In genomic region chr6:16698988-16699868, GRCh38 we compare ENCODE assay signal across 8 cellular contexts.
A peak's percentile ranks its signal among the peaks of the same experiment; 100 is the strongest.
DNase-seq lines count a peak whose midpoint lies in the region; ATAC-seq and TF ChIP-seq lines count a peak whose summit lies in the region.

No MANE protein-coding gene starts in this region.

- H3K4me1 Mint-ChIP-seq in activated CD8-positive, alpha-beta T cell treated with anti-CD3 and anti-CD28 coated beads for 36 hours (ENCODE audit: low read depth): peaks cover 69% of the 10 kb centered on the region

- 59 to 62% methylated on average over 7 of the region's 7 CpGs for WGBS in thyroid gland, 2 donors

- peaks cover 3% of the 10 kb centered on the region for H3K9me3 Mint-ChIP-seq in activated CD8-positive, alpha-beta T cell treated with anti-CD3 and anti-CD28 coated beads for 36 hours

- peak overlapping the region; percentile 74 for H3K4me3 Mint-ChIP-seq in activated CD8-positive, alpha-beta T cell treated with anti-CD3 and anti-CD28 coated beads for 36 hours

- peaks cover 41 to 57% of the 10 kb centered on the region in 2 donors for H3K4me1 ChIP-seq in thyroid gland

- POLR2A ChIA-PET in activated CD8-positive, alpha-beta T cell treated with anti-CD3 and anti-CD28 coated beads for 36 hours (lab: Charles Lee): interaction anchor here (0.7 to 4.0 kb wide), 12 partner anchors 9 to 261 kb away, joined by 3 to 43 read pairs (median 6); partner anchors contain the start of gene ATXN1

- intact Hi-C loops in activated CD8-positive, alpha-beta T cell treated with anti-CD3 and anti-CD28 coated beads for 36 hours (cut with micrococcal nuclease): loop anchor here (2.0 to 10.0 kb wide), 3 partner anchors 14 to 374 kb away; no protein-coding TSS in a partner anchor
- intact Hi-C loops in thyroid gland (cut with DNase I): no loop called here

- peak; percentile 72 for ATAC-seq in activated CD8-positive, alpha-beta T cell treated with anti-CD3 and anti-CD28 coated beads for 36 hours
- no peak for ATAC-seq in GM18909 (IDR thresholded peaks at IDR 0.05; ENCODE audit: poor library complexity, unreplicated experiment)

- H3K36me3 ChIP-seq in thyroid gland: no peaks in the 10 kb centered on the region

- peak overlapping the region; percentile 99 for H3K27ac Mint-ChIP-seq in activated CD8-positive, alpha-beta T cell treated with anti-CD3 and anti-CD28 coated beads for 36 hours

- no peak for TF ChIP-seq POLR2A in thyroid gland (IDR thresholded peaks at IDR 0.05)

- H3K36me3 Mint-ChIP-seq in activated CD8-positive, alpha-beta T cell treated with anti-CD3 and anti-CD28 coated beads for 36 hours (ENCODE audit: low read depth): peaks cover 18% of the 10 kb centered on the region

- CTCF ChIA-PET in activated CD8-positive, alpha-beta T cell treated with anti-CD3 and anti-CD28 coated beads for 36 hours (lab: Charles Lee): interaction anchor here (0.8 to 6.5 kb wide), 13 partner anchors 9 to 367 kb away, joined by 3 to 58 read pairs (median 6); partner anchors contain the start of gene ATXN1

- no peak overlapping the region for H3K4me3 ChIP-seq in thyroid gland (replicated peaks in 1 of 3)

- no peaks in the 10 kb centered on the region for H3K9me3 ChIP-seq in thyroid gland

- H3K27ac ChIP-seq in thyroid gland: peak overlapping the region in 2 of 3 donors; percentile 27 to 43

- DNase-seq in activated effector memory CD4-positive, alpha-beta T cell treated with anti-CD3 and anti-CD28 coated beads, Interleukin-2, amount 50 U/mL, for 16 hours: peak; percentile 75
- no peak for DNase-seq in activated effector memory CD4-positive, alpha-beta T cell treated with Interleukin-2 at 50 U/mL for 16 hours
- peak; percentile 56 for DNase-seq in activated CD8-positive, alpha-beta T cell treated with anti-CD3 and anti-CD28 coated beads for 36 hours
- DNase-seq in kidney glomerular epithelial cell (lab: John Stamatoyannopoulos, UW) (peak; percentile 32), thyroid gland (no peak), iPS-NIHi7 (ENCODE audit: extremely low spot score) (no peak), AG08396 (ENCODE audit: low spot score) (no peak)

- no peaks in the 10 kb centered on the region for H3K27me3 Mint-ChIP-seq in activated CD8-positive, alpha-beta T cell treated with anti-CD3 and anti-CD28 coated beads for 36 hours

- no peak for TF ChIP-seq CTCF in activated CD8-positive, alpha-beta T cell treated with anti-CD3 and anti-CD28 coated beads for 36 hours (IDR thresholded peaks at IDR 0.05)
- TF ChIP-seq CTCF in thyroid gland (IDR thresholded peaks at IDR 0.05): no peak

- no peaks in the 10 kb centered on the region for H3K27me3 ChIP-seq in thyroid gland

Comparison
In these comparisons a context has a peak if more than half of its experiments do, and no peak if none do; other contexts are left out.
1. DNase-seq: peak in activated effector memory CD4-positive, alpha-beta T cell treated with anti-CD3 and anti-CD28 coated beads, Interleukin-2, amount 50 U/mL, for 16 hours (single experiment), activated CD8-positive, alpha-beta T cell treated with anti-CD3 and anti-CD28 coated beads for 36 hours (single experiment) and kidney glomerular epithelial cell (single experiment); none in activated effector memory CD4-positive, alpha-beta T cell treated with Interleukin-2 at 50 U/mL for 16 hours (single experiment), thyroid gland (0 of 2), iPS-NIHi7 (single experiment) and AG08396 (single experiment).